27 cellular contexts compared by ENCODE assay signal in genomic region chr7:120703585-120704240, GRCh38.
"Had no signal": no experiment of that assay in that cellular context is flagged by ENCODE, and none has a peak within 500 bp of the region (broad histone marks: within the 10 kb centered on the region; RNA-seq: fewer than 3 reads in every experiment).

No MANE protein-coding gene starts in this region.

- H3K27ac ChIP-seq: ascending aorta, gastroesophageal sphincter, hepatocyte, left ventricle myocardium inferior, pancreas, psoas muscle, spleen, testis, transverse colon had no signal

- H3K4me1 ChIP-seq: ascending aorta, gastroesophageal sphincter, psoas muscle, spleen, testis, transverse colon had no signal

- H3K27me3 Mint-ChIP-seq: activated naive CD4-positive, alpha-beta T cell treated with anti-CD3 and anti-CD28 coated beads, Interleukin-2, amount 10 ng/mL, durations not matched to agents 7 days and 5 days; activated naive CD8-positive, alpha-beta T cell treated with anti-CD3 and anti-CD28 coated beads, Interleukin-2, amount 10 ng/mL, durations not matched to agents 7 days and 5 days; brain; naive B cell had no signal

- H3K36me3 ChIP-seq: ascending aorta, gastroesophageal sphincter, left ventricle myocardium inferior, pancreas, spleen, transverse colon had no signal

- FAIRE-seq: endothelial cell of umbilical vein had no signal

- H3K36me3 Mint-ChIP-seq: activated naive CD4-positive, alpha-beta T cell treated with anti-CD3 and anti-CD28 coated beads, Interleukin-2, amount 10 ng/mL, durations not matched to agents 7 days and 5 days; activated naive CD8-positive, alpha-beta T cell treated with anti-CD3 and anti-CD28 coated beads, Interleukin-2, amount 10 ng/mL, durations not matched to agents 7 days and 5 days; brain; naive B cell had no signal

- H3K79me2 ChIP-seq: hepatocyte had no signal

- H3K4me3 ChIP-seq: ascending aorta, gastroesophageal sphincter, hepatocyte, left ventricle myocardium inferior, pancreas, psoas muscle, spleen, testis, transverse colon had no signal

- H3K27me3 ChIP-seq: ascending aorta, gastroesophageal sphincter, hepatocyte, pancreas, spleen, testis, transverse colon had no signal

- H3K4me2 ChIP-seq: hepatocyte had no signal

- H3K9me3 ChIP-seq: ascending aorta, gastroesophageal sphincter, left ventricle myocardium inferior, pancreas, psoas muscle, testis, transverse colon had no signal

- H3K27ac Mint-ChIP-seq: activated naive CD4-positive, alpha-beta T cell treated with anti-CD3 and anti-CD28 coated beads, Interleukin-2, amount 10 ng/mL, durations not matched to agents 7 days and 5 days; activated naive CD8-positive, alpha-beta T cell treated with anti-CD3 and anti-CD28 coated beads, Interleukin-2, amount 10 ng/mL, durations not matched to agents 7 days and 5 days; brain; naive B cell; T-helper 2 cell treated with Interferon-gamma antibody and Interleukin-4, amounts not matched to agents 5 μg/mL and 100 μg/mL, for 36 hours had no signal

- H3K4me3 Mint-ChIP-seq: activated naive CD4-positive, alpha-beta T cell treated with anti-CD3 and anti-CD28 coated beads, Interleukin-2, amount 10 ng/mL, durations not matched to agents 7 days and 5 days; activated naive CD8-positive, alpha-beta T cell treated with anti-CD3 and anti-CD28 coated beads, Interleukin-2, amount 10 ng/mL, durations not matched to agents 7 days and 5 days; brain; naive B cell; nephron progenitor cell; T-helper 2 cell treated with Interferon-gamma antibody and Interleukin-4, amounts not matched to agents 5 μg/mL and 100 μg/mL, for 36 hours had no signal

- H3K4me1 Mint-ChIP-seq: activated naive CD4-positive, alpha-beta T cell treated with anti-CD3 and anti-CD28 coated beads, Interleukin-2, amount 10 ng/mL, durations not matched to agents 7 days and 5 days; activated naive CD8-positive, alpha-beta T cell treated with anti-CD3 and anti-CD28 coated beads, Interleukin-2, amount 10 ng/mL, durations not matched to agents 7 days and 5 days; brain; naive B cell; nephron progenitor cell had no signal

- ATAC-seq: gastroesophageal sphincter; pancreas; psoas muscle; stimulated activated naive CD8-positive, alpha-beta T cell treated with anti-CD3 and anti-CD28 coated beads, Interleukin-15, Interleukin-2, amounts not matched to agents 100 U/mL and 50 U/mL, for 24 hours had no signal

- H2AFZ ChIP-seq: hepatocyte had no signal

- DNase-seq: activated CD4-positive, alpha-beta T cell treated with anti-CD3 and anti-CD28 coated beads for 48 hours; activated CD4-positive, alpha-beta T cell treated with anti-CD3 and anti-CD28 coated beads, Interleukin-2, amount 50 U/mL, for 48 hours; activated CD4-positive, CD25-positive, alpha-beta regulatory T cell; activated CD8-positive, alpha-beta memory T cell treated with anti-CD3 and anti-CD28 coated beads for 24 hours; activated CD8-positive, alpha-beta memory T cell treated with anti-CD3 and anti-CD28 coated beads, Interleukin-2, amount 50 U/mL, for 4 hours; activated gamma-delta T cell; activated naive CD4-positive, alpha-beta T cell treated with anti-CD3 and anti-CD28 coated beads, Interleukin-2, amount 10 ng/mL, durations not matched to agents 7 days and 5 days; activated naive CD8-positive, alpha-beta T cell treated with anti-CD3 and anti-CD28 coated beads, Interleukin-2, amount 10 ng/mL, durations not matched to agents 7 days and 5 days; activated T-cell treated with anti-CD3 and anti-CD28 coated beads, Interleukin-2, amount 50 U/mL, for 1 hour; islet precursor cell; left ventricle myocardium inferior; mammary epithelial cell; naive B cell; nephron progenitor cell; pancreas; psoas muscle; spleen; stimulated activated CD4-positive, alpha-beta T cell treated with anti-CD3 and anti-CD28 coated beads, Interleukin-2, amount 100 ng/mL, for 48 hours; stimulated activated naive CD8-positive, alpha-beta T cell treated with anti-CD3 and anti-CD28 coated beads, Interleukin-15, Interleukin-2, amounts not matched to agents 100 U/mL and 50 U/mL, for 24 hours; testis; transverse colon had no signal

- H3K9me3 Mint-ChIP-seq: activated naive CD4-positive, alpha-beta T cell treated with anti-CD3 and anti-CD28 coated beads, Interleukin-2, amount 10 ng/mL, durations not matched to agents 7 days and 5 days; activated naive CD8-positive, alpha-beta T cell treated with anti-CD3 and anti-CD28 coated beads, Interleukin-2, amount 10 ng/mL, durations not matched to agents 7 days and 5 days; nephron progenitor cell; T-helper 2 cell treated with Interferon-gamma antibody and Interleukin-4, amounts not matched to agents 5 μg/mL and 100 μg/mL, for 36 hours had no signal
